In the genomic region with DNA sequence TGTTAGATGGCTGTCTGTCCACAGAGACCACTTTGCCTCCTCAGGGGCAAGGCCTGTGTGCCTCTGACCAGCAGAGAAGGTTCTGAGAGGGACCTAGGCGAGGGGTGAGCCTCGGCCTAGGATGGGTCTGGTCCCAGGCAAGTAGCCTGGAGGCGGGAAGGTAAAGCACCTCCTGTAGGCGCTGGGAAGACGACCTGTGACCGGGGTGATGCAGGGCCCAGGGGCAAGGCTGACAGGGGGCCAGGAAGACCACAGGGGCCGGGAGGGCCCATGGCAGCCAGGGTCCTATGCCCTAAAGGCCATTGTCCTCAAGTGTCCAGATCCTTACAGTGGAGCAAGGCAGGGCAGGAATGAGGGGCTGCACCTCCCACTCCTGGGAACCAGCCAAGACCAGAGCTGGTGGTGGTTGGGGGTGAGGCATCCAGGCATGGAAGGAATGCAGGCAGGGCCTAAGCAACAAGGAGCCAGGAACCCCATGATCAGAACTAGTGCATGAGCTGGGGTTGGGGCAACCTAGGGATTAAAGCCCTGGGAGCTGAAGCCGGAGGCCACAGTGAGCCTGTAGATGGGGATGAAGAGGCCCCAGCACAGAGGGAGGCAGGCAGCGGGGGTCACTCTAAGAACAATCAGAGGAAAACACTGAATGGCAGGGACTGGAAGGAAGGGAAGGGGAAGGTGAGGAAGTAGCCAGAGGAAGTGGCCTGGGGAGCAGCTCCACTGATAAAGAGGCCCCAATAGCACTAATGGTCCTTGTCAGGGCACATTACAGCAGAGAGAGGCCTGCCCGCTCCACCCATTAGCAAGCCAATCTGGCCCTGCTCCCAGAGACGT, we compare ENCODE assay signal across 17 cellular contexts. TPM values are rescaled to one million over a fixed set of nuclear protein-coding genes. Genes with fewer than 3 reads are reported as not detected.
DNase-seq lines count a peak whose midpoint lies in the region; ATAC-seq, FAIRE-seq and TF ChIP-seq lines count a peak whose summit lies in the region.
"Had no signal": no experiment of that assay in that cellular context is flagged by ENCODE, and none has a peak within 500 bp of the region (broad histone marks: within the 10 kb centered on the region; RNA-seq: fewer than 3 reads in every experiment).

No MANE protein-coding gene starts in this region.

- H3K9me3 Mint-ChIP-seq in GM23338, result no peaks in the 10 kb centered on the region
- no peaks in the 10 kb centered on the region for H3K9me3 Mint-ChIP-seq in stimulated activated effector memory CD8-positive, alpha-beta T cell treated with anti-CD3 and anti-CD28 coated beads, Interleukin-12 subunit alpha, Interleukin-12 subunit beta, amount 100 ng/mL, for 72 hours
- H3K9me3 Mint-ChIP-seq: activated naive CD4-positive, alpha-beta T cell treated with anti-CD3 and anti-CD28 coated beads, Interleukin-2, amount 10 ng/mL, durations not matched to agents 7 days and 5 days; CD8-positive, alpha-beta T cell; dendritic cell treated with granulocyte-macrophage colony-stimulating factor and Interleukin-4, amounts not matched to agents 40 ng/mL and 50 ng/mL, for 4 days; stimulated activated naive CD8-positive, alpha-beta T cell treated with anti-CD3 and anti-CD28 coated beads, Interleukin-15, amount 100 ng/mL, for 72 hours had no signal

- H3K4me2 ChIP-seq in GM23338, result no peak overlapping the region

- H3K27me3 ChIP-seq in GM23338 (ENCODE audit: insufficient read depth), result no peaks in the 10 kb centered on the region
- H3K27me3 ChIP-seq in effector memory CD4-positive, alpha-beta T cell (replicated peaks; ENCODE audit: control insufficient read depth, insufficient read depth, low read length, poor library complexity, severe bottlenecking), result no peaks in the 10 kb centered on the region
- H3K27me3 ChIP-seq: heart right ventricle had no signal

- H3K36me3 Mint-ChIP-seq in GM23338 (ENCODE audit: low read depth), result no peaks in the 10 kb centered on the region
- H3K36me3 Mint-ChIP-seq in stimulated activated effector memory CD8-positive, alpha-beta T cell treated with anti-CD3 and anti-CD28 coated beads, Interleukin-12 subunit alpha, Interleukin-12 subunit beta, amount 100 ng/mL, for 72 hours, result no peaks in the 10 kb centered on the region
- H3K36me3 Mint-ChIP-seq: activated naive CD4-positive, alpha-beta T cell treated with anti-CD3 and anti-CD28 coated beads, Interleukin-2, amount 10 ng/mL, durations not matched to agents 7 days and 5 days had no signal

- H3K9me2 ChIP-seq in GM23338 (ENCODE audit: insufficient read depth), result no peaks in the 10 kb centered on the region

- no peak overlapping the region for H3K27ac ChIP-seq in GM23338 (ENCODE audit: low read depth)
- peak overlapping the region in 1 of 2 donors; percentile 2 for H3K27ac ChIP-seq in kidney (ENCODE audit: low read depth in 2 of 2, low read length in 2 of 2)
- no peak overlapping the region for H3K27ac ChIP-seq in effector memory CD4-positive, alpha-beta T cell (ENCODE audit: insufficient read depth, low read length, poor library complexity, severe bottlenecking)
- H3K27ac ChIP-seq: prostate gland had no signal

- H3F3A ChIP-seq in GM23338 (replicated peaks; ENCODE audit: low read depth), result no peaks in the 10 kb centered on the region

- peak; percentile 38 for ATAC-seq in GM23338
- ATAC-seq in stimulated activated effector memory CD8-positive, alpha-beta T cell treated with anti-CD3 and anti-CD28 coated beads, Interleukin-12 subunit alpha, Interleukin-12 subunit beta, amount 100 ng/mL, for 72 hours, result no peak
- no peak for ATAC-seq in GM21360 (IDR thresholded peaks at IDR 0.05; ENCODE audit: unreplicated experiment)
- ATAC-seq: CD8-positive, alpha-beta T cell; stimulated activated naive CD8-positive, alpha-beta T cell treated with anti-CD3 and anti-CD28 coated beads, Interleukin-15, amount 100 ng/mL, for 72 hours had no signal

- peaks cover 8% of the 10 kb centered on the region for H3K27me3 Mint-ChIP-seq in GM23338 (ENCODE audit: insufficient read depth, low read depth, poor library complexity)
- H3K27me3 Mint-ChIP-seq: dendritic cell treated with granulocyte-macrophage colony-stimulating factor and Interleukin-4, amounts not matched to agents 40 ng/mL and 50 ng/mL, for 4 days; stimulated activated naive CD8-positive, alpha-beta T cell treated with anti-CD3 and anti-CD28 coated beads, Interleukin-15, amount 100 ng/mL, for 72 hours had no signal

- H3K36me3 ChIP-seq in GM23338 (ENCODE audit: insufficient read depth) (no peaks in the 10 kb centered on the region), kidney (ENCODE audit: control insufficient read depth in 1 of 2, insufficient read depth in 2 of 2, low read length in 2 of 2) (no peaks in the 10 kb centered on the region)
- peaks cover 9% of the 10 kb centered on the region for H3K36me3 ChIP-seq in effector memory CD4-positive, alpha-beta T cell (ENCODE audit: control insufficient read depth, insufficient read depth, low read length)
- H3K36me3 ChIP-seq: heart right ventricle, prostate gland had no signal

- no peaks in the 10 kb centered on the region for H4K20me1 ChIP-seq in GM23338 (replicated peaks; ENCODE audit: insufficient read depth)

- in situ Hi-C loops in astrocyte of the cerebellum (cut with HindIII; ENCODE audit: low sequenced_read_pairs), result no loop called here

- H3K4me1 Mint-ChIP-seq in GM23338, result peaks cover 52% of the 10 kb centered on the region
- peaks cover 5% of the 10 kb centered on the region for H3K4me1 Mint-ChIP-seq in stimulated activated effector memory CD8-positive, alpha-beta T cell treated with anti-CD3 and anti-CD28 coated beads, Interleukin-12 subunit alpha, Interleukin-12 subunit beta, amount 100 ng/mL, for 72 hours
- H3K4me1 Mint-ChIP-seq: activated naive CD4-positive, alpha-beta T cell treated with anti-CD3 and anti-CD28 coated beads, Interleukin-2, amount 10 ng/mL, durations not matched to agents 7 days and 5 days; stimulated activated naive CD8-positive, alpha-beta T cell treated with anti-CD3 and anti-CD28 coated beads, Interleukin-15, amount 100 ng/mL, for 72 hours had no signal

- no peak for FAIRE-seq in kidney (lab: Jason Lieb, UNC)

- H3K4me1 ChIP-seq in GM23338 (ENCODE audit: insufficient read depth) (no peaks in the 10 kb centered on the region; the same call in 1 of the 2 replicates), kidney (ENCODE audit: control insufficient read depth in 1 of 2, insufficient read depth in 1 of 2, low read depth in 1 of 2, low read length in 2 of 2) (peaks cover 10 to 35% of the 10 kb centered on the region in 2 donors)
- H3K4me1 ChIP-seq in effector memory CD4-positive, alpha-beta T cell (ENCODE audit: control insufficient read depth, insufficient read depth, low read length, poor library complexity, severe bottlenecking), result no peaks in the 10 kb centered on the region
- H3K4me1 ChIP-seq: prostate gland had no signal

- no peak overlapping the region for H2AFZ ChIP-seq in GM23338

- no peak overlapping the region for H3K4me3 Mint-ChIP-seq in GM23338
- H3K4me3 Mint-ChIP-seq in stimulated activated effector memory CD8-positive, alpha-beta T cell treated with anti-CD3 and anti-CD28 coated beads, Interleukin-12 subunit alpha, Interleukin-12 subunit beta, amount 100 ng/mL, for 72 hours, result no peak overlapping the region
- H3K4me3 Mint-ChIP-seq: activated naive CD4-positive, alpha-beta T cell treated with anti-CD3 and anti-CD28 coated beads, Interleukin-2, amount 10 ng/mL, durations not matched to agents 7 days and 5 days; CD8-positive, alpha-beta T cell; dendritic cell treated with granulocyte-macrophage colony-stimulating factor and Interleukin-4, amounts not matched to agents 40 ng/mL and 50 ng/mL, for 4 days; stimulated activated naive CD8-positive, alpha-beta T cell treated with anti-CD3 and anti-CD28 coated beads, Interleukin-15, amount 100 ng/mL, for 72 hours had no signal

- H3K27ac Mint-ChIP-seq in GM23338, result no peak overlapping the region
- peak overlapping the region; percentile 81 for H3K27ac Mint-ChIP-seq in stimulated activated effector memory CD8-positive, alpha-beta T cell treated with anti-CD3 and anti-CD28 coated beads, Interleukin-12 subunit alpha, Interleukin-12 subunit beta, amount 100 ng/mL, for 72 hours
- H3K27ac Mint-ChIP-seq: activated naive CD4-positive, alpha-beta T cell treated with anti-CD3 and anti-CD28 coated beads, Interleukin-2, amount 10 ng/mL, durations not matched to agents 7 days and 5 days; CD8-positive, alpha-beta T cell; dendritic cell treated with granulocyte-macrophage colony-stimulating factor and Interleukin-4, amounts not matched to agents 40 ng/mL and 50 ng/mL, for 4 days had no signal

- intact Hi-C loops in kidney (cut with DNase I), result no loop called here

- H3K9me3 ChIP-seq in kidney (ENCODE audit: control insufficient read depth in 1 of 2, low read length in 2 of 2), result no peaks in the 10 kb centered on the region
- no peaks in the 10 kb centered on the region for H3K9me3 ChIP-seq in effector memory CD4-positive, alpha-beta T cell (ENCODE audit: control insufficient read depth, low read length)
- H3K9me3 ChIP-seq: heart right ventricle, prostate gland had no signal

- H3K4me3 ChIP-seq in GM23338 (no peak overlapping the region), astrocyte of the cerebellum (ENCODE audit: low read depth, low read length) (no peak overlapping the region), kidney (ENCODE audit: low read length in 2 of 2) (no peak overlapping the region)
- no peak overlapping the region for H3K4me3 ChIP-seq in effector memory CD4-positive, alpha-beta T cell (ENCODE audit: insufficient read depth, low read depth, low read length, poor library complexity, severe bottlenecking)
- H3K4me3 ChIP-seq: heart right ventricle, prostate gland had no signal

- TF ChIP-seq CTCF in GM23338 (conservative IDR thresholded peaks at IDR 0.05; ENCODE audit: low read depth in 2 of 2) (no peak), astrocyte of the cerebellum (IDR thresholded peaks at IDR 0.05; ENCODE audit: low read depth, low read length, missing control alignments) (no peak), kidney (IDR thresholded peaks at IDR 0.05; ENCODE audit: borderline replicate concordance, extremely low read depth, insufficient read depth) (no peak)

- no peak overlapping the region for H3K9ac ChIP-seq in kidney (ENCODE audit: low read length in 2 of 2)

- DNase-seq in GM23338 (ENCODE audit: low spot score) (peak; percentile 32), astrocyte of the cerebellum (ENCODE audit: low read depth) (peak; percentile 49), kidney (peak; percentile 58), SW480 (ENCODE audit: low spot score) (no peak)
- no peak for DNase-seq in stimulated activated effector memory CD8-positive, alpha-beta T cell treated with anti-CD3 and anti-CD28 coated beads, Interleukin-12 subunit alpha, Interleukin-12 subunit beta, amount 100 ng/mL, for 72 hours (ENCODE audit: low spot score in 2 of 2)
- no peak for DNase-seq in effector memory CD4-positive, alpha-beta T cell
- DNase-seq: activated naive CD4-positive, alpha-beta T cell treated with anti-CD3 and anti-CD28 coated beads, Interleukin-2, amount 10 ng/mL, durations not matched to agents 7 days and 5 days; CD8-positive, alpha-beta T cell; heart right ventricle; NCI-H1105 treated with DMSO at 0.1 percent for 48 hours; NCI-H524; stimulated activated CD4-positive, alpha-beta T cell treated with anti-CD3 and anti-CD28 coated beads, Interleukin-4, amount 100 ng/mL, for 1 hour; stimulated activated naive CD8-positive, alpha-beta T cell treated with anti-CD3 and anti-CD28 coated beads, Interleukin-15, amount 100 ng/mL, for 72 hours; T1000 had no signal

- H3K79me2 ChIP-seq in GM23338 (replicated peaks; ENCODE audit: insufficient read depth), result no peaks in the 10 kb centered on the region

RNA-seq across cellular contexts. Expression of a gene that starts 32.9 kb away (rescaled TPM):
- total RNA-seq in GM23338 (2014; rRNA removed; shearing (Covaris generic)), result 0.28 and 1.1 TPM in 2 replicates
- polyA plus RNA-seq in GM23338 (2016; fragmentation: Nextera tagmentation; extraction: Ambion mirVana) (0.10 TPM in 1 of 2 replicates, not detected in the other), kidney (ENCODE audit: insufficient read depth, low read depth, low replicate concordance) (0.26 TPM)
- 1.8 TPM for total RNA-seq in kidney

RNA-seq across cellular contexts. Expression of a gene that starts 59.8 kb away (rescaled TPM):
- total RNA-seq in GM23338 (2014; rRNA removed; shearing (Covaris generic)), result 3.3 and 4.9 TPM in 2 replicates
- 1.6 and 1.7 TPM in 2 replicates for polyA plus RNA-seq in GM23338 (2016; fragmentation: Nextera tagmentation; extraction: Ambion mirVana)
- total RNA-seq in kidney, result 11.4 TPM
- 3.9 TPM for polyA plus RNA-seq in kidney (ENCODE audit: insufficient read depth, low read depth, low replicate concordance)

Comparison
In these comparisons a context has a peak if more than half of its experiments do, and no peak if none do; other contexts are left out.
1. DNase-seq: peak in GM23338 (single experiment), astrocyte of the cerebellum (single experiment) and kidney (single experiment); none in stimulated activated effector memory CD8-positive, alpha-beta T cell treated with anti-CD3 and anti-CD28 coated beads, Interleukin-12 subunit alpha, Interleukin-12 subunit beta, amount 100 ng/mL, for 72 hours (0 of 2), SW480 (single experiment) and effector memory CD4-positive, alpha-beta T cell (0 of 3).